15 cellular contexts compared by ENCODE assay signal in the genomic region with DNA sequence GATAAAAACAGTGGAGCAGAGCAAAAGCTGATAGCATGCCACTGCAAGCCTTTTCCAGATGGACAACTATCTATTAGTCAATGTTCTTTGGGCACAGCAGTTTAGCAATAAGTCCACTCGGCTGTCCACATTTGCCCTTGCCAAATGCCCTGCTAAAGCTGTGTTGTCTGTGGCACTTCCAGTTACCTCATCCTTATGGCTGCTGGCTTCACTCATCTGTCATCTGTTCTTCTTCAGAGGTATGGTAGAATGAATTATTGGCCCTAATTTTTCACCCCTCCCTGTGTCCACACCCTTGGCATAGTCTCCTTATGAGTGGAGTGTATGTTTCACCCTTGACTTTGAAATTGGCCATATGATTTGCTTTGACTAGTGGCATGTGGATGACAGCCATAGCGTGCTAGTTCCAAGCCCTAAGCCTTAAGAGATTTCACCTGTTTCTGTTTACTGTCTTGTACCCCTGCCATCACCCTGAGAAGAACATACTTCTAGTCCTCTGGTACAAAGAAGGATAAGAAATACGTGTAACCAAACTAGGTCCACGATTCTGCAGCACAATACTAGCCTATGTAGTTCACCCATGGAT.
DNase-seq lines count a peak whose midpoint lies in the region; ATAC-seq and TF ChIP-seq lines count a peak whose summit lies in the region.
"Had no signal": no experiment of that assay in that cellular context is flagged by ENCODE, and none has a peak within 500 bp of the region (broad histone marks: within the 10 kb centered on the region; RNA-seq: fewer than 3 reads in every experiment).

No MANE protein-coding gene starts in this region.

- H3K4me1 Mint-ChIP-seq in Calu3 (ENCODE audit: low read depth, unreplicated experiment): peaks cover 11% of the 10 kb centered on the region
- H3K4me1 Mint-ChIP-seq in effector memory CD8-positive, alpha-beta T cell (ENCODE audit: low read depth in 2 of 2): no peaks in the 10 kb centered on the region

- H3K4me3 Mint-ChIP-seq in Calu3 (ENCODE audit: low read depth, unreplicated experiment): no peak overlapping the region
- H3K4me3 Mint-ChIP-seq in effector memory CD8-positive, alpha-beta T cell: no peak overlapping the region
- H3K4me3 Mint-ChIP-seq: CD4-positive, alpha-beta T cell; H9; IgD-negative memory B cell had no signal

- H3K36me3 Mint-ChIP-seq in Calu3 (ENCODE audit: insufficient read depth, unreplicated experiment): no peaks in the 10 kb centered on the region
- peaks cover 4% of the 10 kb centered on the region for H3K36me3 Mint-ChIP-seq in effector memory CD8-positive, alpha-beta T cell (ENCODE audit: insufficient read depth)

- no peak for TF ChIP-seq POLR2A in esophagus muscularis mucosa (IDR thresholded peaks at IDR 0.05; ENCODE audit: low read depth)

- H3K27ac Mint-ChIP-seq in Calu3 (ENCODE audit: unreplicated experiment): peak overlapping the region; percentile 32
- H3K27ac Mint-ChIP-seq in effector memory CD8-positive, alpha-beta T cell: no peak overlapping the region
- H3K27ac Mint-ChIP-seq: CD4-positive, alpha-beta T cell; H9; IgD-negative memory B cell had no signal

- intact Hi-C loops in Calu3 (cut with micrococcal nuclease; ENCODE audit: unreplicated experiment): no loop called here
- intact Hi-C loops in esophagus muscularis mucosa (cut with DNase I): no loop called here
- intact Hi-C loops in psoas muscle (cut with DNase I): loop anchor here in 1 of 2 donors (5.0 kb wide), 1 partner anchor 76 kb away; no protein-coding TSS in a partner anchor

- H3K27me3 ChIP-seq in esophagus muscularis mucosa (no peaks in the 10 kb centered on the region), psoas muscle (ENCODE audit: insufficient read depth in 3 of 3, low read length in 2 of 3) (no peaks in the 10 kb centered on the region)

- BruUV-seq in Calu3 (replicated peaks; lab: Mats Ljungman, UMichigan): no TSS peak

- TF ChIP-seq CTCF in Calu3 (IDR thresholded peaks at IDR 0.05; ENCODE audit: unreplicated experiment) (no peak), esophagus muscularis mucosa (IDR thresholded peaks at IDR 0.05) (no peak), psoas muscle (IDR thresholded peaks at IDR 0.05) (no peak)

- H3K9me3 ChIP-seq in esophagus muscularis mucosa (no peaks in the 10 kb centered on the region), psoas muscle (no peaks in the 10 kb centered on the region)

- TF ChIP-seq EP300 in esophagus muscularis mucosa (IDR thresholded peaks at IDR 0.05): no peak

- H3K9me3 Mint-ChIP-seq in Calu3 (ENCODE audit: low read depth, unreplicated experiment): no peaks in the 10 kb centered on the region
- H3K9me3 Mint-ChIP-seq in effector memory CD8-positive, alpha-beta T cell: no peaks in the 10 kb centered on the region
- H3K9me3 Mint-ChIP-seq: CD4-positive, alpha-beta T cell had no signal

- peak; percentile 83 to 93 (median 92) for ATAC-seq in psoas muscle
- no peak for ATAC-seq in HG02852 (IDR thresholded peaks at IDR 0.05; ENCODE audit: unreplicated experiment)
- ATAC-seq in effector memory CD8-positive, alpha-beta T cell (replicated peaks): no peak
- ATAC-seq: HepG2 had no signal

- H3K36me3 ChIP-seq in esophagus muscularis mucosa (no peaks in the 10 kb centered on the region), psoas muscle (ENCODE audit: insufficient read depth in 1 of 2, low read depth in 1 of 2) (no peaks in the 10 kb centered on the region)

- CTCF ChIA-PET in Calu3 (lab: Charles Lee): no interaction called here

- no peak overlapping the region for H3K4me3 ChIP-seq in esophagus muscularis mucosa
- H3K4me3 ChIP-seq in psoas muscle: no peak overlapping the region

- no peak overlapping the region for H3K27ac ChIP-seq in esophagus muscularis mucosa (replicated peaks in 1 of 4)
- peak overlapping the region; percentile 53 for H3K27ac ChIP-seq in psoas muscle
- H3K27ac ChIP-seq: C4-2B had no signal

- H3K27me3 Mint-ChIP-seq in Calu3 (ENCODE audit: unreplicated experiment): peaks cover 30% of the 10 kb centered on the region
- peaks cover 6 to 32% of the 10 kb centered on the region in 2 donors for H3K27me3 Mint-ChIP-seq in effector memory CD8-positive, alpha-beta T cell

- peaks cover 0 to 9% (median 3%) of the 10 kb centered on the region in 4 donors for H3K4me1 ChIP-seq in esophagus muscularis mucosa
- peaks cover 52% of the 10 kb centered on the region for H3K4me1 ChIP-seq in psoas muscle

- DNase-seq in Calu3 (no peak), esophagus muscularis mucosa (ENCODE audit: extremely low spot score) (peak; percentile 70), psoas muscle (peak; percentile 40 to 73), T-helper 2 cell (no peak)
- no peak for DNase-seq in effector memory CD8-positive, alpha-beta T cell
- DNase-seq: ACHN; AML-193; CD4-positive, alpha-beta T cell; GDM1; H9; KBM-7 had no signal

- WGBS in esophagus muscularis mucosa: 79% methylated on average over 4 of the region's 4 CpGs
- WGBS in psoas muscle, 3 donors: 28 to 37% (median 29%) methylated on average over 4 of the region's 4 CpGs

Comparison
In these comparisons a context has a peak if more than half of its experiments do, and no peak if none do; other contexts are left out.
1. DNase-seq: peak in esophagus muscularis mucosa (single experiment) and psoas muscle (2 of 2); none in Calu3 (single experiment), effector memory CD8-positive, alpha-beta T cell (0 of 3) and T-helper 2 cell (0 of 5).
2. ATAC-seq: peak in psoas muscle (4 of 4); none in HG02852 (single experiment) and effector memory CD8-positive, alpha-beta T cell (single experiment).